8 cellular contexts compared by ENCODE assay signal in genomic region chr13:69565334-69565733, GRCh38.
DNase-seq lines count a peak whose midpoint lies in the region; ATAC-seq and TF ChIP-seq lines count a peak whose summit lies in the region.

No MANE protein-coding gene starts in this region.

- no peak overlapping the region for H3K4me3 Mint-ChIP-seq in activated CD4-positive, alpha-beta memory T cell treated with anti-CD3 and anti-CD28 coated beads for 36 hours
- H3K4me3 Mint-ChIP-seq in activated CD4-positive, alpha-beta memory T cell treated with anti-CD3 and anti-CD28 coated beads, Interleukin-2, amount 10 ng/mL, durations not matched to agents 7 days and 5 days, result no peak overlapping the region
- H3K4me3 Mint-ChIP-seq in osteocyte (ENCODE audit: unreplicated experiment), result no peak overlapping the region

- peaks cover 4% of the 10 kb centered on the region for H3K9me3 Mint-ChIP-seq in activated CD4-positive, alpha-beta memory T cell treated with anti-CD3 and anti-CD28 coated beads for 36 hours
- peaks cover 2% of the 10 kb centered on the region for H3K9me3 Mint-ChIP-seq in activated CD4-positive, alpha-beta memory T cell treated with anti-CD3 and anti-CD28 coated beads, Interleukin-2, amount 10 ng/mL, durations not matched to agents 7 days and 5 days
- H3K9me3 Mint-ChIP-seq in osteocyte (ENCODE audit: unreplicated experiment), result peaks cover 8% of the 10 kb centered on the region

- CTCF ChIA-PET in activated CD4-positive, alpha-beta memory T cell treated with anti-CD3 and anti-CD28 coated beads for 36 hours (lab: Charles Lee), result no interaction called here
- CTCF ChIA-PET in activated CD4-positive, alpha-beta memory T cell treated with anti-CD3 and anti-CD28 coated beads, Interleukin-2, amount 10 ng/mL, durations not matched to agents 7 days and 5 days (lab: Charles Lee), result no interaction called here

- H3F3A ChIP-seq in SU-DHL-6 (ENCODE audit: insufficient read depth), result no peaks in the 10 kb centered on the region

- peak; percentile 10 for DNase-seq in activated CD4-positive, alpha-beta memory T cell treated with anti-CD3 and anti-CD28 coated beads for 36 hours
- DNase-seq in activated CD4-positive, alpha-beta memory T cell treated with anti-CD3 and anti-CD28 coated beads, Interleukin-2, amount 10 ng/mL, durations not matched to agents 7 days and 5 days, result no peak
- DNase-seq in osteocyte (ENCODE audit: extremely low spot score, unreplicated experiment), result no peak
- no peak for DNase-seq in AG08395 (ENCODE audit: low spot score)
- DNase-seq in NCI-H345 treated with DMSO at 0.1 percent for 48 hours (lab: John Stamatoyannopoulos, UW; ENCODE audit: unreplicated experiment), result no peak
- no peak for DNase-seq in hepatic stellate cell (ENCODE audit: low spot score)

- H3K4me3 ChIP-seq in SU-DHL-6 (ENCODE audit: insufficient read depth, low read length, poor library complexity, severe bottlenecking), result no peak overlapping the region

- POLR2A ChIA-PET in activated CD4-positive, alpha-beta memory T cell treated with anti-CD3 and anti-CD28 coated beads for 36 hours (lab: Charles Lee), result no interaction called here
- POLR2A ChIA-PET in activated CD4-positive, alpha-beta memory T cell treated with anti-CD3 and anti-CD28 coated beads, Interleukin-2, amount 10 ng/mL, durations not matched to agents 7 days and 5 days (lab: Charles Lee), result no interaction called here

- H3K36me3 Mint-ChIP-seq in activated CD4-positive, alpha-beta memory T cell treated with anti-CD3 and anti-CD28 coated beads for 36 hours, result no peaks in the 10 kb centered on the region
- H3K36me3 Mint-ChIP-seq in activated CD4-positive, alpha-beta memory T cell treated with anti-CD3 and anti-CD28 coated beads, Interleukin-2, amount 10 ng/mL, durations not matched to agents 7 days and 5 days (ENCODE audit: low read depth), result no peaks in the 10 kb centered on the region
- H3K36me3 Mint-ChIP-seq in osteocyte (ENCODE audit: unreplicated experiment), result no peaks in the 10 kb centered on the region

- H3K4me1 Mint-ChIP-seq in activated CD4-positive, alpha-beta memory T cell treated with anti-CD3 and anti-CD28 coated beads for 36 hours (ENCODE audit: low read depth), result no peaks in the 10 kb centered on the region
- no peaks in the 10 kb centered on the region for H3K4me1 Mint-ChIP-seq in activated CD4-positive, alpha-beta memory T cell treated with anti-CD3 and anti-CD28 coated beads, Interleukin-2, amount 10 ng/mL, durations not matched to agents 7 days and 5 days
- no peaks in the 10 kb centered on the region for H3K4me1 Mint-ChIP-seq in osteocyte (ENCODE audit: unreplicated experiment)

- peak; percentile 96 for ATAC-seq in HG03432 (IDR thresholded peaks at IDR 0.05; ENCODE audit: unreplicated experiment)

- H2AFZ ChIP-seq in SU-DHL-6 (ENCODE audit: low read depth, low read length, severe bottlenecking), result no peak overlapping the region

- H3K79me2 ChIP-seq in SU-DHL-6 (ENCODE audit: insufficient read depth, low read length), result no peaks in the 10 kb centered on the region

- intact Hi-C loops in activated CD4-positive, alpha-beta memory T cell treated with anti-CD3 and anti-CD28 coated beads for 36 hours (cut with micrococcal nuclease), result no loop called here

- no peaks in the 10 kb centered on the region for H3K27me3 ChIP-seq in SU-DHL-6 (ENCODE audit: low read length)

- no peaks in the 10 kb centered on the region for H3K27me3 Mint-ChIP-seq in activated CD4-positive, alpha-beta memory T cell treated with anti-CD3 and anti-CD28 coated beads for 36 hours
- no peaks in the 10 kb centered on the region for H3K27me3 Mint-ChIP-seq in activated CD4-positive, alpha-beta memory T cell treated with anti-CD3 and anti-CD28 coated beads, Interleukin-2, amount 10 ng/mL, durations not matched to agents 7 days and 5 days
- H3K27me3 Mint-ChIP-seq in osteocyte (ENCODE audit: unreplicated experiment), result no peaks in the 10 kb centered on the region

- no peaks in the 10 kb centered on the region for H3K9me2 ChIP-seq in SU-DHL-6 (replicated peaks; ENCODE audit: insufficient read depth, low read length)

- no peaks in the 10 kb centered on the region for H3K36me3 ChIP-seq in SU-DHL-6 (ENCODE audit: low read length)

- no peak overlapping the region for H3K4me2 ChIP-seq in SU-DHL-6 (ENCODE audit: low read depth, low read length, poor library complexity, severe bottlenecking)

- no peaks in the 10 kb centered on the region for H3K9me3 ChIP-seq in SU-DHL-6 (ENCODE audit: insufficient read depth, low read length)

- no peak overlapping the region for H3K9ac ChIP-seq in SU-DHL-6 (ENCODE audit: low read length)

- H3K27ac ChIP-seq in SU-DHL-6 (ENCODE audit: low read depth, low read length), result no peak overlapping the region

- peak; percentile 34 for TF ChIP-seq CTCF in SU-DHL-6 (IDR thresholded peaks at IDR 0.05; ENCODE audit: insufficient read depth, low read length, poor library complexity, severe bottlenecking)
- peak; percentile 36 for TF ChIP-seq CTCF in osteocyte (IDR thresholded peaks at IDR 0.05)

- no peak overlapping the region for H3K27ac Mint-ChIP-seq in activated CD4-positive, alpha-beta memory T cell treated with anti-CD3 and anti-CD28 coated beads for 36 hours
- no peak overlapping the region for H3K27ac Mint-ChIP-seq in activated CD4-positive, alpha-beta memory T cell treated with anti-CD3 and anti-CD28 coated beads, Interleukin-2, amount 10 ng/mL, durations not matched to agents 7 days and 5 days
- no peak overlapping the region for H3K27ac Mint-ChIP-seq in osteocyte (ENCODE audit: unreplicated experiment)

- H4K20me1 ChIP-seq in SU-DHL-6 (ENCODE audit: low read depth, low read length), result no peaks in the 10 kb centered on the region
